Comparison of ENCODE assay signal across 26 cellular contexts in genomic region chr11:83409476-83409875, GRCh38.
"Had no signal": no experiment of that assay in that cellular context is flagged by ENCODE, and none has a peak within 500 bp of the region (broad histone marks: within the 10 kb centered on the region; RNA-seq: fewer than 3 reads in every experiment).

No MANE protein-coding gene starts in this region.

- H3K27me3 ChIP-seq: colonic mucosa, esophagus squamous epithelium, neutrophil, right atrium auricular region, transverse colon had no signal

- FAIRE-seq: endometrium, islet of Langerhans had no signal

- H3K4me3 Mint-ChIP-seq: activated CD4-positive, alpha-beta T cell treated with anti-CD3 and anti-CD28 coated beads, Interleukin-2, amount 10 ng/mL, durations not matched to agents 7 days and 5 days; activated CD8-positive, alpha-beta T cell treated with anti-CD3 and anti-CD28 coated beads for 36 hours; activated naive CD4-positive, alpha-beta T cell treated with anti-CD3 and anti-CD28 coated beads, Interleukin-2, amount 50 U/mL, for 24 hours; activated naive CD8-positive, alpha-beta T cell treated with anti-CD3 and anti-CD28 coated beads, Interleukin-2, amount 50 U/mL, for 24 hours; mesothelial cell of epicardium; naive B cell; nephron progenitor cell; WTC11 had no signal

- H3K27ac ChIP-seq: colonic mucosa, epithelial cell of prostate, esophagus squamous epithelium, neutrophil, right atrium auricular region, transverse colon had no signal

- H3K36me3 ChIP-seq: colonic mucosa, esophagus squamous epithelium, neutrophil, right atrium auricular region, transverse colon had no signal

- DNase-seq: activated CD4-positive, alpha-beta T cell treated with anti-CD3 and anti-CD28 coated beads for 1 hour; activated CD4-positive, alpha-beta T cell treated with anti-CD3 and anti-CD28 coated beads, Interleukin-2, amount 10 ng/mL, durations not matched to agents 7 days and 5 days; activated CD8-positive, alpha-beta T cell treated with anti-CD3 and anti-CD28 coated beads for 36 hours; activated naive CD8-positive, alpha-beta T cell treated with anti-CD3 and anti-CD28 coated beads, Interleukin-2, amount 50 U/mL, for 24 hours; activated T-cell treated with anti-CD3 and anti-CD28 coated beads, Interleukin-2, amount 50 U/mL, for 48 hours; cerebellar nuclear complex; colonic mucosa; effector CD8-positive, alpha-beta T cell; esophagus squamous epithelium; foreskin melanocyte; naive B cell; nephron progenitor cell; stimulated activated CD4-positive, alpha-beta T cell treated with anti-CD3 and anti-CD28 coated beads, Interleukin-15, amount 100 ng/mL, for 24 hours; stimulated activated CD4-positive, alpha-beta T cell treated with anti-CD3 and anti-CD28 coated beads, Interleukin-2, amount 100 ng/mL, for 24 hours; stimulated activated naive CD4-positive, alpha-beta T cell; T-helper 2 cell; transverse colon had no signal

- H3K9me3 ChIP-seq: colonic mucosa, esophagus squamous epithelium, neutrophil, right atrium auricular region, transverse colon had no signal

- H3K36me3 Mint-ChIP-seq: activated naive CD4-positive, alpha-beta T cell treated with anti-CD3 and anti-CD28 coated beads, Interleukin-2, amount 50 U/mL, for 24 hours; mesothelial cell of epicardium; naive B cell; WTC11 had no signal

- H3K27ac Mint-ChIP-seq: activated CD4-positive, alpha-beta T cell treated with anti-CD3 and anti-CD28 coated beads, Interleukin-2, amount 10 ng/mL, durations not matched to agents 7 days and 5 days; activated CD8-positive, alpha-beta T cell treated with anti-CD3 and anti-CD28 coated beads for 36 hours; activated naive CD4-positive, alpha-beta T cell treated with anti-CD3 and anti-CD28 coated beads, Interleukin-2, amount 50 U/mL, for 24 hours; activated naive CD8-positive, alpha-beta T cell treated with anti-CD3 and anti-CD28 coated beads, Interleukin-2, amount 50 U/mL, for 24 hours; activated T-helper 2 cell treated with anti-CD3 and anti-CD28 coated beads, Interferon-gamma antibody, Interleukin-2, Interleukin-4, amounts not matched to agents 10 μg/mL and 5 μg/mL and 100 μg/mL, durations not matched to agents 14 hours and 24 hours and 36 hours; mesothelial cell of epicardium; naive B cell; nephron progenitor cell; WTC11 had no signal

- H3K4me1 Mint-ChIP-seq: activated CD4-positive, alpha-beta T cell treated with anti-CD3 and anti-CD28 coated beads, Interleukin-2, amount 10 ng/mL, durations not matched to agents 7 days and 5 days; activated naive CD4-positive, alpha-beta T cell treated with anti-CD3 and anti-CD28 coated beads, Interleukin-2, amount 50 U/mL, for 24 hours; activated naive CD8-positive, alpha-beta T cell treated with anti-CD3 and anti-CD28 coated beads, Interleukin-2, amount 50 U/mL, for 24 hours; mesothelial cell of epicardium; naive B cell; nephron progenitor cell had no signal

- H3K9me3 Mint-ChIP-seq: activated CD4-positive, alpha-beta T cell treated with anti-CD3 and anti-CD28 coated beads, Interleukin-2, amount 10 ng/mL, durations not matched to agents 7 days and 5 days; activated CD8-positive, alpha-beta T cell treated with anti-CD3 and anti-CD28 coated beads for 36 hours; activated naive CD4-positive, alpha-beta T cell treated with anti-CD3 and anti-CD28 coated beads, Interleukin-2, amount 50 U/mL, for 24 hours; activated naive CD8-positive, alpha-beta T cell treated with anti-CD3 and anti-CD28 coated beads, Interleukin-2, amount 50 U/mL, for 24 hours; activated T-helper 2 cell treated with anti-CD3 and anti-CD28 coated beads, Interferon-gamma antibody, Interleukin-2, Interleukin-4, amounts not matched to agents 10 μg/mL and 5 μg/mL and 100 μg/mL, durations not matched to agents 14 hours and 24 hours and 36 hours had no signal

- H3K4me3 ChIP-seq: colonic mucosa, esophagus squamous epithelium, right atrium auricular region, transverse colon had no signal

- ATAC-seq: activated CD8-positive, alpha-beta T cell treated with anti-CD3 and anti-CD28 coated beads for 36 hours; activated naive CD8-positive, alpha-beta T cell treated with anti-CD3 and anti-CD28 coated beads, Interleukin-2, amount 50 U/mL, for 24 hours; WTC11 had no signal

- H3K4me1 ChIP-seq: colonic mucosa, right atrium auricular region, transverse colon had no signal
